ENCODE assay signal across 23 cellular contexts in genomic region chr2:74347747-74348146, GRCh38.
"Had no signal": no experiment of that assay in that cellular context is flagged by ENCODE, and none has a peak within 500 bp of the region (broad histone marks: within the 10 kb centered on the region; RNA-seq: fewer than 3 reads in every experiment).

No MANE protein-coding gene starts in this region.

- H3K27me3 ChIP-seq: SJSA1 had no signal

- H3K4me3 ChIP-seq: SJSA1, SK-N-MC had no signal

- H3K9ac ChIP-seq: KMS-11 had no signal

- H3K27ac ChIP-seq: KMS-11, SJSA1, SK-N-MC had no signal

- H3K4me2 ChIP-seq: KMS-11 had no signal

- DNase-seq: IMR-90, Kasumi-1, MM.1S, MV-4-11, NCI-H1048, NCI-H1105, NCI-H1417, NCI-H1436 treated with DMSO at 0.1 percent for 48 hours, NCI-H1694, NCI-H187 treated with DMSO at 0.1 percent for 48 hours, NCI-H2029 treated with DMSO at 0.1 percent for 48 hours, NCI-H2171 treated with DMSO at 0.1 percent for 48 hours, NCI-H345, NCI-H446 treated with DMSO at 0.1 percent for 48 hours, NCI-H510A treated with DMSO at 0.1 percent for 48 hours, NCI-H526, Right ventricle myocardium superior, RPMI8226, SIG-M5 had no signal

- H3K4me1 ChIP-seq: SJSA1 had no signal

- H3K36me3 ChIP-seq: SJSA1 had no signal

- H3K9me3 ChIP-seq: SJSA1 had no signal

- FAIRE-seq: RCC 7860 had no signal
